Comparison of ENCODE assay signal across 23 cellular contexts in genomic region chr15:68681836-68682235, GRCh38.
DNase-seq lines count a peak whose midpoint lies in the region; ATAC-seq and TF ChIP-seq lines count a peak whose summit lies in the region.
"Had no signal": no experiment of that assay in that cellular context is flagged by ENCODE, and none has a peak within 500 bp of the region (broad histone marks: within the 10 kb centered on the region; RNA-seq: fewer than 3 reads in every experiment).

No MANE protein-coding gene starts in this region.

- H3K27me3 ChIP-seq in GM23338 (ENCODE audit: insufficient read depth) = no peaks in the 10 kb centered on the region
- no peaks in the 10 kb centered on the region for H3K27me3 ChIP-seq in WERI-Rb-1 (ENCODE audit: insufficient read depth, low read depth, severe bottlenecking)
- no peaks in the 10 kb centered on the region for H3K27me3 ChIP-seq in neural progenitor cell

- H3K9me3 Mint-ChIP-seq in GM23338 (no peaks in the 10 kb centered on the region), neural progenitor cell (no peaks in the 10 kb centered on the region)
- no peaks in the 10 kb centered on the region for H3K9me3 Mint-ChIP-seq in activated CD8-positive, alpha-beta T cell treated with anti-CD3 and anti-CD28 coated beads for 36 hours
- H3K9me3 Mint-ChIP-seq: CD4-positive, alpha-beta T cell; H9; HFFc6 had no signal

- no peak overlapping the region for H3K4me3 ChIP-seq in GM23338
- H3K4me3 ChIP-seq in WERI-Rb-1 (ENCODE audit: low read depth, low read length) = no peak overlapping the region
- no peak overlapping the region for H3K4me3 ChIP-seq in neural progenitor cell
- H3K4me3 ChIP-seq: A549 had no signal

- no peaks in the 10 kb centered on the region for H3K9me3 ChIP-seq in WERI-Rb-1 (ENCODE audit: severe bottlenecking)
- no peaks in the 10 kb centered on the region for H3K9me3 ChIP-seq in neural progenitor cell (ENCODE audit: low read depth)
- H3K9me3 ChIP-seq: A549 had no signal

- CTCF ChIA-PET in activated CD8-positive, alpha-beta T cell treated with anti-CD3 and anti-CD28 coated beads for 36 hours (lab: Charles Lee) = no interaction called here

- no peaks in the 10 kb centered on the region for H3K79me2 ChIP-seq in GM23338 (replicated peaks; ENCODE audit: insufficient read depth)
- no peaks in the 10 kb centered on the region for H3K79me2 ChIP-seq in neural progenitor cell (ENCODE audit: low read depth)

- no peak overlapping the region for H2AFZ ChIP-seq in GM23338
- H2AFZ ChIP-seq in neural progenitor cell (replicated peaks) = no peak overlapping the region

- no peaks in the 10 kb centered on the region for H3K36me3 Mint-ChIP-seq in GM23338 (ENCODE audit: low read depth)
- no peaks in the 10 kb centered on the region for H3K36me3 Mint-ChIP-seq in neural progenitor cell
- no peaks in the 10 kb centered on the region for H3K36me3 Mint-ChIP-seq in activated CD8-positive, alpha-beta T cell treated with anti-CD3 and anti-CD28 coated beads for 36 hours (ENCODE audit: low read depth)

- H3K27me3 Mint-ChIP-seq in GM23338 (ENCODE audit: insufficient read depth, low read depth, poor library complexity) (peaks cover 8% of the 10 kb centered on the region), neural progenitor cell (ENCODE audit: insufficient read depth, low read depth) (peaks cover 7% of the 10 kb centered on the region)
- H3K27me3 Mint-ChIP-seq in activated CD8-positive, alpha-beta T cell treated with anti-CD3 and anti-CD28 coated beads for 36 hours = no peaks in the 10 kb centered on the region
- H3K27me3 Mint-ChIP-seq: CD4-positive, alpha-beta T cell had no signal

- H3F3A ChIP-seq in GM23338 (replicated peaks; ENCODE audit: low read depth) (no peaks in the 10 kb centered on the region), neural progenitor cell (ENCODE audit: low read depth) (no peaks in the 10 kb centered on the region)

- DNase-seq in GM23338 (ENCODE audit: low spot score) (no peak), WERI-Rb-1 (no peak), ecto neural progenitor cell (ENCODE audit: low spot score) (peak; percentile 44), neural progenitor cell (ENCODE audit: low spot score) (no peak), MV-4-11 (lab: John Stamatoyannopoulos, UW) (no peak)
- no peak for DNase-seq in stimulated activated naive CD4-positive, alpha-beta T cell (lab: John Stamatoyannopoulos, UW)
- no peak for DNase-seq in activated CD8-positive, alpha-beta T cell treated with anti-CD3 and anti-CD28 coated beads for 36 hours
- DNase-seq: CD4-positive, alpha-beta T cell; COR-L47; DMS79 treated with DMSO at 0.1 percent for 48 hours; H9; HFFc6; KBM-7; NCI-H1092 treated with DMSO at 0.1 percent for 48 hours; NCI-H146; NCI-H2029 treated with DMSO at 0.1 percent for 48 hours; NCI-H226; NCI-H774; NK-92 treated with Interleukin-12 subunit alpha and Interleukin-12 subunit beta, amount 100 ng/mL, for 24 hours had no signal

- POLR2A ChIA-PET in activated CD8-positive, alpha-beta T cell treated with anti-CD3 and anti-CD28 coated beads for 36 hours (lab: Charles Lee) = no interaction called here

- no peak overlapping the region for H3K9ac ChIP-seq in neural progenitor cell

- H3K36me3 ChIP-seq in GM23338 (ENCODE audit: insufficient read depth) (no peaks in the 10 kb centered on the region), WERI-Rb-1 (peaks cover 3% of the 10 kb centered on the region; the same call in 1 of the 2 replicates), neural progenitor cell (no peaks in the 10 kb centered on the region)

- no peaks in the 10 kb centered on the region for H4K20me1 ChIP-seq in GM23338 (replicated peaks; ENCODE audit: insufficient read depth)
- H4K20me1 ChIP-seq in neural progenitor cell (ENCODE audit: low read depth) = no peaks in the 10 kb centered on the region

- no peaks in the 10 kb centered on the region for H3K9me2 ChIP-seq in GM23338 (ENCODE audit: insufficient read depth)

- intact Hi-C loops in activated CD8-positive, alpha-beta T cell treated with anti-CD3 and anti-CD28 coated beads for 36 hours (cut with micrococcal nuclease) = no loop called here

- no peak overlapping the region for H3K4me2 ChIP-seq in GM23338
- H3K4me2 ChIP-seq in neural progenitor cell = peak overlapping the region; percentile 7
- H3K4me2 ChIP-seq: A549 had no signal

- H3K4me3 Mint-ChIP-seq in GM23338 (no peak overlapping the region), neural progenitor cell (no peak overlapping the region)
- H3K4me3 Mint-ChIP-seq in activated CD8-positive, alpha-beta T cell treated with anti-CD3 and anti-CD28 coated beads for 36 hours = no peak overlapping the region
- H3K4me3 Mint-ChIP-seq: B cell; CD4-positive, alpha-beta T cell; H9; HFFc6 had no signal

- H3K27ac Mint-ChIP-seq in GM23338 (no peak overlapping the region), neural progenitor cell (peak overlapping the region; percentile 16)
- no peak overlapping the region for H3K27ac Mint-ChIP-seq in activated CD8-positive, alpha-beta T cell treated with anti-CD3 and anti-CD28 coated beads for 36 hours
- H3K27ac Mint-ChIP-seq: B cell; CD4-positive, alpha-beta T cell; HFFc6 had no signal

- no peaks in the 10 kb centered on the region for H3K4me1 ChIP-seq in GM23338 (ENCODE audit: insufficient read depth)
- H3K4me1 ChIP-seq in neural progenitor cell = peaks cover 5% of the 10 kb centered on the region
- H3K4me1 ChIP-seq: A549 had no signal

- ATAC-seq in GM23338 = peak; percentile 67
- ATAC-seq in HG02763 (IDR thresholded peaks at IDR 0.05; ENCODE audit: unreplicated experiment) = no peak
- ATAC-seq in activated CD8-positive, alpha-beta T cell treated with anti-CD3 and anti-CD28 coated beads for 36 hours = no peak

- H3K4me1 Mint-ChIP-seq in GM23338 (peaks cover 6% of the 10 kb centered on the region; the same call in 1 of the 3 replicates), neural progenitor cell (peaks cover 18% of the 10 kb centered on the region)
- H3K4me1 Mint-ChIP-seq in activated CD8-positive, alpha-beta T cell treated with anti-CD3 and anti-CD28 coated beads for 36 hours (ENCODE audit: low read depth) = no peaks in the 10 kb centered on the region
- H3K4me1 Mint-ChIP-seq: B cell had no signal

- H3K27ac ChIP-seq in GM23338 (ENCODE audit: low read depth) = no peak overlapping the region
- H3K27ac ChIP-seq in WERI-Rb-1 = peak overlapping the region; percentile 82
- H3K27ac ChIP-seq in neural progenitor cell = no peak overlapping the region
- H3K27ac ChIP-seq: A549, RWPE1 had no signal

- no peak for TF ChIP-seq CTCF in GM23338 (conservative IDR thresholded peaks at IDR 0.05; ENCODE audit: low read depth in 2 of 2)
- no peak for TF ChIP-seq CTCF in WERI-Rb-1 (IDR thresholded peaks at IDR 0.05; ENCODE audit: low read depth, low read length)
- TF ChIP-seq CTCF in neural progenitor cell (IDR thresholded peaks at IDR 0.05) = no peak
- no peak for TF ChIP-seq CTCF in activated CD8-positive, alpha-beta T cell treated with anti-CD3 and anti-CD28 coated beads for 36 hours (IDR thresholded peaks at IDR 0.05)

TF ChIP-seq in GM23338, 12 proteins besides CTCF, POLR2A, EP300 and RAD21 (continues in another document):
- TF ChIP-seq STAT1 (IDR thresholded peaks at IDR 0.05; ENCODE audit: unreplicated experiment) (no peak), NANOG (IDR thresholded peaks at IDR 0.05; ENCODE audit: borderline replicate concordance) (no peak), REST (IDR thresholded peaks at IDR 0.05; ENCODE audit: unreplicated experiment) (no peak), EZH2phosphoT487 (IDR thresholded peaks at IDR 0.05; ENCODE audit: unreplicated experiment) (no peak), CREB1 (CRISPR knock-in tag; IDR thresholded peaks at IDR 0.05; ENCODE audit: low read depth) (no peak), ZNF114 (CRISPR knock-in tag; IDR thresholded peaks at IDR 0.05) (no peak), POLR2AphosphoS5 (IDR thresholded peaks at IDR 0.05; ENCODE audit: low read depth) (no peak), EZH2 (IDR thresholded peaks at IDR 0.05; ENCODE audit: low read depth, unreplicated experiment) (no peak)
